8 cellular contexts compared by ENCODE assay signal in genomic region chr20:38962898-38963484, GRCh38. TPM values are rescaled to one million over a fixed set of nuclear protein-coding genes. Genes with fewer than 3 reads are reported as not detected.
DNase-seq lines count a peak whose midpoint lies in the region; ATAC-seq and TF ChIP-seq lines count a peak whose summit lies in the region.

No MANE protein-coding gene starts in this region.

- POLR2A ChIA-PET in HEK293T (lab: Yijun Ruan, JAX): interaction anchor here (1.1 to 2.2 kb wide), 11 partner anchors 9 to 137 kb away, joined by 3 to 15 read pairs (median 6); no protein-coding TSS in a partner anchor

- CTCF ChIA-PET in HEK293T (lab: Yijun Ruan, JAX): interaction anchor here (1.2 kb wide), 1 partner anchor 34 kb away, joined by 3 read pairs; no protein-coding TSS in a partner anchor

- H3K4me3 ChIP-seq in ACC112 (ENCODE audit: low read depth, low read length) (peak overlapping the region; percentile 88), HUES6 (ENCODE audit: low read depth, low read length) (peak overlapping the region; percentile 99), lower lobe of right lung (peak overlapping the region; percentile 99), aorta (ENCODE audit: low read length in 2 of 2) (peak overlapping the region; percentile 86 to 89)

- DNase-seq in lower lobe of right lung (no peak), aorta (no peak), HEK293T (ENCODE audit: extremely low spot score) (no peak), cerebellar nuclear complex (lab: John Stamatoyannopoulos, UW) (no peak), kidney tubule cell (ENCODE audit: low spot score) (no peak)

- no peaks in the 10 kb centered on the region for H3K27me3 ChIP-seq in ACC112 (ENCODE audit: insufficient read depth, low read length)
- H3K27me3 ChIP-seq in HUES6 (ENCODE audit: control insufficient read depth, insufficient read depth, low read length): no peaks in the 10 kb centered on the region
- no peaks in the 10 kb centered on the region for H3K27me3 ChIP-seq in lower lobe of right lung (ENCODE audit: low read depth)
- H3K27me3 ChIP-seq in aorta (ENCODE audit: control insufficient read depth in 1 of 2, insufficient read depth in 2 of 2, low read length in 1 of 2): no peaks in the 10 kb centered on the region

- H3K27ac ChIP-seq in ACC112 (ENCODE audit: low read depth, low read length): peak overlapping the region; percentile 88
- peak overlapping the region; percentile 93 for H3K27ac ChIP-seq in HUES6 (ENCODE audit: low read depth, low read length)
- H3K27ac ChIP-seq in adipose tissue (ENCODE audit: low read depth, low read length): peak overlapping the region; percentile 29
- H3K27ac ChIP-seq in lower lobe of right lung: peak overlapping the region; percentile 92
- peak overlapping the region in 1 of 2 donors; percentile 76 for H3K27ac ChIP-seq in aorta (ENCODE audit: low read depth in 1 of 2, low read length in 2 of 2)

- no peak for ATAC-seq in lower lobe of right lung
- no peak for ATAC-seq in aorta (ENCODE audit: low FRiP score)

- no peaks in the 10 kb centered on the region for H3K9me3 ChIP-seq in HUES6 (ENCODE audit: control insufficient read depth, insufficient read depth, low read depth, low read length)
- no peaks in the 10 kb centered on the region for H3K9me3 ChIP-seq in lower lobe of right lung
- no peaks in the 10 kb centered on the region for H3K9me3 ChIP-seq in aorta (ENCODE audit: control insufficient read depth, low read length)

- peaks cover 53% of the 10 kb centered on the region for H3K79me2 ChIP-seq in ACC112 (ENCODE audit: control insufficient read depth, insufficient read depth, low read length, unreplicated experiment)

- H3K9ac ChIP-seq in HUES6 (ENCODE audit: low read length): peak overlapping the region; percentile 98

- no peaks in the 10 kb centered on the region for H3K36me3 ChIP-seq in ACC112 (ENCODE audit: insufficient read depth, low read length)
- peaks cover 2% of the 10 kb centered on the region; the same call in 1 of the 2 replicates for H3K36me3 ChIP-seq in HUES6 (ENCODE audit: control insufficient read depth, insufficient read depth, low read length)
- H3K36me3 ChIP-seq in lower lobe of right lung: no peaks in the 10 kb centered on the region
- H3K36me3 ChIP-seq in aorta (ENCODE audit: control insufficient read depth in 1 of 2, insufficient read depth in 2 of 2, low read length in 1 of 2): no peaks in the 10 kb centered on the region

- intact Hi-C loops in lower lobe of right lung (cut with DNase I): no loop called here
- intact Hi-C loops in aorta (cut with DNase I): loop anchor here in 1 of 2 donors (2.0 to 10.0 kb wide), 2 partner anchors 36 to 208 kb away; partner anchors contain the start of gene FAM83D

- TF ChIP-seq CTCF in lower lobe of right lung (IDR thresholded peaks at IDR 0.05): no peak

- WGBS in adipose tissue, 3 donors: 1 to 3% (median 2%) methylated on average over 5 of the region's 5 CpGs
- WGBS in aorta, 2 donors: 5 to 7% methylated on average over 5 of the region's 5 CpGs

- H2AFZ ChIP-seq in ACC112 (ENCODE audit: low read length, unreplicated experiment): peak overlapping the region; percentile 98

- H3K4me1 ChIP-seq in ACC112 (ENCODE audit: control insufficient read depth, insufficient read depth, low read length, unreplicated experiment) (peaks cover 14% of the 10 kb centered on the region), HUES6 (ENCODE audit: control insufficient read depth, insufficient read depth, low read length) (no peaks in the 10 kb centered on the region; the same call in 1 of the 2 replicates), lower lobe of right lung (peaks cover 17% of the 10 kb centered on the region), aorta (ENCODE audit: control insufficient read depth in 1 of 2, insufficient read depth in 2 of 2, low read length in 2 of 2) (peaks cover 2 to 5% of the 10 kb centered on the region in 2 donors)

TF ChIP-seq in HEK293T, 16 proteins besides CTCF, POLR2A, EP300 and RAD21:
- TF ChIP-seq NFRKB (IDR thresholded peaks at IDR 0.05) (no peak), TARDBP (IDR thresholded peaks at IDR 0.05) (no peak), L3MBTL2 (conservative IDR thresholded peaks at IDR 0.05) (no peak), SP1 (IDR thresholded peaks at IDR 0.05) (no peak), FOXK2 (IDR thresholded peaks at IDR 0.05) (no peak), HDGF (IDR thresholded peaks at IDR 0.05; ENCODE audit: borderline replicate concordance) (no peak), CTBP1 (IDR thresholded peaks at IDR 0.05; ENCODE audit: borderline replicate concordance) (no peak), LEF1 (IDR thresholded peaks at IDR 0.05; ENCODE audit: borderline replicate concordance) (no peak), FOXM1 (IDR thresholded peaks at IDR 0.05; ENCODE audit: borderline replicate concordance) (no peak), BHLHE40 (IDR thresholded peaks at IDR 0.05; ENCODE audit: borderline replicate concordance) (no peak), ZNF384 (IDR thresholded peaks at IDR 0.05) (no peak), SUZ12 (IDR thresholded peaks at IDR 0.05) (no peak), ELF4 (IDR thresholded peaks at IDR 0.05) (no peak), FOXA1 (IDR thresholded peaks at IDR 0.05) (no peak), ARNT (IDR thresholded peaks at IDR 0.05) (no peak)
- TF ChIP-seq, protein P1, sequence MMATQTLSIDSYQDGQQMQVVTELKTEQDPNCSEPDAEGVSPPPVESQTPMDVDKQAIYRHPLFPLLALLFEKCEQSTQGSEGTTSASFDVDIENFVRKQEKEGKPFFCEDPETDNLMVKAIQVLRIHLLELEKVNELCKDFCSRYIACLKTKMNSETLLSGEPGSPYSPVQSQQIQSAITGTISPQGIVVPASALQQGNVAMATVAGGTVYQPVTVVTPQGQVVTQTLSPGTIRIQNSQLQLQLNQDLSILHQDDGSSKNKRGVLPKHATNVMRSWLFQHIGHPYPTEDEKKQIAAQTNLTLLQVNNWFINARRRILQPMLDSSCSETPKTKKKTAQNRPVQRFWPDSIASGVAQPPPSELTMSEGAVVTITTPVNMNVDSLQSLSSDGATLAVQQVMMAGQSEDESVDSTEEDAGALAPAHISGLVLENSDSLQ (IDR thresholded peaks at IDR 0.05): no peak

RNA-seq across cellular contexts. Expression of gene DHX35, which starts 0.8 kb away (rescaled TPM):
- polyA plus RNA-seq in adipose tissue (1 to 10 TPM; 3.0 to 7.4 (median 6.9) TPM), aorta (10 to 100 TPM in 1 of 2 donors, 1 to 10 TPM in 1; 4.8 to 15.5 TPM)
- total RNA-seq in lower lobe of right lung (10.5 TPM), aorta (10 to 100 TPM; 11.3 TPM)

RNA-seq across cellular contexts. Expression of gene FAM83D, which starts 36.8 kb away (rescaled TPM):
- polyA plus RNA-seq in adipose tissue (under 1 TPM; 0.17 to 0.64 (median 0.56) TPM), aorta (1 to 10 TPM; 1.1 to 2.7 TPM)
- total RNA-seq in lower lobe of right lung (0.71 TPM), aorta (1 to 10 TPM; 3.4 to 6.1 TPM)
